In the genomic region with DNA sequence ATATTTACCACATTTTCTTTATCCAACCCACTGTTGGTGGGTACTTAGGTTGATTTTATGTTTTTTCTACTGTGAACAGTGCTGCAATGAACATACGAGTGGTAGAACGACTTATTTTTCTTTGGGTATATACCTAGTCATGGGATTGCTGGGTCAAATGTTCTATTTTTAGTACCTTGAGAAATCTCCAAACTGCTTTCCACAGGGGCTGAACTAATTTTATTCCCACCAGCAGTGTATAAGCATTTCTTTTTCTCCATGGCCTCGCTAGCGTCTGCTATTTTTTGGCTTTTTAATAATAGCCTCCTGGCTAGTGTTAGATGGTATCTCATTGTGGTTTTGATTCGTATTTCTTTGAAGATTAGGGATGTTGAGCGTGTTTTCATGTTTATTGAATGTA, we compare ENCODE assay signal across 21 cellular contexts.
A peak's percentile ranks its signal among the peaks of the same experiment; 100 is the strongest.
DNase-seq lines count a peak whose midpoint lies in the region; TF ChIP-seq lines count a peak whose summit lies in the region.
"Had no signal": no experiment of that assay in that cellular context is flagged by ENCODE, and none has a peak within 500 bp of the region (broad histone marks: within the 10 kb centered on the region; RNA-seq: fewer than 3 reads in every experiment).

No MANE protein-coding gene starts in this region.

- no peaks in the 10 kb centered on the region for H3K27me3 ChIP-seq in rectal smooth muscle tissue (ENCODE audit: control insufficient read depth, insufficient read depth, low read length)
- H3K27me3 ChIP-seq: BLaER1 treated with 17β-estradiol and CSF1 and Interleukin-3, amounts not matched to agents 10 nM and 100 nM; SJSA1 had no signal

- no peak overlapping the region for H3K4me3 Mint-ChIP-seq in activated naive CD4-positive, alpha-beta T cell treated with anti-CD3 and anti-CD28 coated beads, Interleukin-2, amount 50 U/mL, for 24 hours
- H3K4me3 Mint-ChIP-seq: CD8-positive, alpha-beta T cell had no signal

- H3K4me1 Mint-ChIP-seq in activated naive CD4-positive, alpha-beta T cell treated with anti-CD3 and anti-CD28 coated beads, Interleukin-2, amount 50 U/mL, for 24 hours: peaks cover 88% of the 10 kb centered on the region

- H3K9me3 Mint-ChIP-seq in activated naive CD4-positive, alpha-beta T cell treated with anti-CD3 and anti-CD28 coated beads, Interleukin-2, amount 50 U/mL, for 24 hours: no peaks in the 10 kb centered on the region
- H3K9me3 Mint-ChIP-seq: CD8-positive, alpha-beta T cell had no signal

- H3K27ac Mint-ChIP-seq in activated naive CD4-positive, alpha-beta T cell treated with anti-CD3 and anti-CD28 coated beads, Interleukin-2, amount 50 U/mL, for 24 hours: peak overlapping the region; percentile 76
- H3K27ac Mint-ChIP-seq: CD8-positive, alpha-beta T cell had no signal

- no peak overlapping the region for H3K9ac ChIP-seq in rectal smooth muscle tissue (ENCODE audit: low read length)
- H3K9ac ChIP-seq: BLaER1 treated with 17β-estradiol and CSF1 and Interleukin-3, amounts not matched to agents 10 nM and 100 nM; KMS-11 had no signal

- no peak overlapping the region for H3K4me3 ChIP-seq in rectal smooth muscle tissue (ENCODE audit: low read length)
- H3K4me3 ChIP-seq: BLaER1 treated with 17β-estradiol and CSF1 and Interleukin-3, amounts not matched to agents 10 nM and 100 nM; SJSA1 had no signal

- no peaks in the 10 kb centered on the region for H3K36me3 Mint-ChIP-seq in activated naive CD4-positive, alpha-beta T cell treated with anti-CD3 and anti-CD28 coated beads, Interleukin-2, amount 50 U/mL, for 24 hours

- no peak for TF ChIP-seq CTCF in GM20000 (IDR thresholded peaks at IDR 0.05; ENCODE audit: extremely low read depth, missing control alignments)

- peak overlapping the region; percentile 12 for H3K27ac ChIP-seq in rectal smooth muscle tissue (ENCODE audit: low read depth, low read length)
- H3K27ac ChIP-seq: 22Rv1; BLaER1 treated with 17β-estradiol and CSF1 and Interleukin-3, amounts not matched to agents 10 nM and 100 nM; KMS-11; SJSA1 had no signal

- DNase-seq in activated naive CD4-positive, alpha-beta T cell treated with anti-CD3 and anti-CD28 coated beads, Interleukin-2, amount 50 U/mL, for 16 hours: no peak
- peak; percentile 50 for DNase-seq in myocyte (ENCODE audit: low read depth)
- DNase-seq in activated CD4-positive, CD25-positive, alpha-beta regulatory T cell treated with anti-CD3 and anti-CD28 coated beads, Interleukin-2, amount 50 U/mL, for 72 hours: no peak
- no peak for DNase-seq in NCI-H2029 (lab: John Stamatoyannopoulos, UW)
- no peak for DNase-seq in GM20000 (ENCODE audit: low spot score)
- no peak for DNase-seq in NCI-H1092 treated with DMSO at 0.1 percent for 48 hours (lab: John Stamatoyannopoulos, UW)
- DNase-seq: ACHN; CD8-positive, alpha-beta T cell; DND-41; IMR-90; NCI-H1694; NCI-H2081 treated with DMSO at 0.1 percent for 48 hours; NCI-H2171 treated with DMSO at 0.1 percent for 48 hours; NCI-H524 treated with DMSO at 0.1 percent for 48 hours; NCI-H82 had no signal

- no peaks in the 10 kb centered on the region for H3K27me3 Mint-ChIP-seq in activated naive CD4-positive, alpha-beta T cell treated with anti-CD3 and anti-CD28 coated beads, Interleukin-2, amount 50 U/mL, for 24 hours

- no peaks in the 10 kb centered on the region for H3K36me3 ChIP-seq in rectal smooth muscle tissue (ENCODE audit: control insufficient read depth, insufficient read depth, low read length)

- peaks cover 4% of the 10 kb centered on the region for H3K4me1 ChIP-seq in rectal smooth muscle tissue (ENCODE audit: control insufficient read depth, insufficient read depth, low read length)
- H3K4me1 ChIP-seq: BLaER1 treated with 17β-estradiol and CSF1 and Interleukin-3, amounts not matched to agents 10 nM and 100 nM had no signal
